ENCODE assay signal across 9 cellular contexts in genomic region chr6:28351087-28351486, GRCh38. TPM values are rescaled to one million over a fixed set of nuclear protein-coding genes. Genes with fewer than 3 reads are reported as not detected.
DNase-seq lines count a peak whose midpoint lies in the region; ATAC-seq and TF ChIP-seq lines count a peak whose summit lies in the region.
"Had no signal": no experiment of that assay in that cellular context is flagged by ENCODE, and none has a peak within 500 bp of the region (broad histone marks: within the 10 kb centered on the region; RNA-seq: fewer than 3 reads in every experiment).

No MANE protein-coding gene starts in this region.

- H3K27ac ChIP-seq in SK-N-SH (ENCODE audit: low read depth in 2 of 2, low read length in 1 of 2): no peak overlapping the region
- no peak overlapping the region for H3K27ac ChIP-seq in RWPE2 (ENCODE audit: poor library complexity, severe bottlenecking)

- in situ Hi-C loops in ACHN (cut with HindIII; ENCODE audit: low pct_ligation_motif_present, low pct_unique_long_range_greater_than_20kb, low sequenced_read_pairs): no loop called here

- POLR2A ChIA-PET in SK-N-SH (lab: Yijun Ruan, JAX): no interaction called here

- H3K4me1 ChIP-seq in SK-N-SH (ENCODE audit: control insufficient read depth in 1 of 2, insufficient read depth in 2 of 2, low read depth in 1 of 2, low read length in 1 of 2) (peaks cover 4 to 16% of the 10 kb centered on the region in 2 experiments; a peak in 3 of 4 replicates), RWPE2 (ENCODE audit: insufficient read depth, poor library complexity, severe bottlenecking) (peaks cover 22% of the 10 kb centered on the region), skeletal muscle satellite cell (ENCODE audit: control insufficient read depth, insufficient read depth, low read length) (peaks cover 37% of the 10 kb centered on the region)

- H3K9me2 ChIP-seq in SK-N-SH: no peaks in the 10 kb centered on the region

- no peaks in the 10 kb centered on the region for H4K20me1 ChIP-seq in SK-N-SH (ENCODE audit: insufficient read depth)

- ATAC-seq in SK-N-SH treated with all-trans-retinoic acid at 6 μM for 48 hours: no peak
- ATAC-seq in RWPE2 (ENCODE audit: low read depth): no peak

- H3F3A ChIP-seq in SK-N-SH (replicated peaks; ENCODE audit: insufficient read depth): peaks cover 4% of the 10 kb centered on the region

- DNase-seq in SK-N-SH (no peak), RWPE2 (ENCODE audit: low spot score) (no peak), foreskin fibroblast (no peak), GM20000 (ENCODE audit: low spot score) (no peak), ACHN (no peak), cerebellar cortex (ENCODE audit: low spot score) (no peak)
- DNase-seq: SIG-M5 had no signal

- H3K36me3 ChIP-seq in SK-N-SH (replicated peaks in 1 of 2; ENCODE audit: control insufficient read depth in 1 of 2, insufficient read depth in 2 of 2, low read length in 1 of 2) (no peaks in the 10 kb centered on the region), RWPE2 (ENCODE audit: low read depth) (no peaks in the 10 kb centered on the region), skeletal muscle satellite cell (ENCODE audit: insufficient read depth, low read length) (no peaks in the 10 kb centered on the region)

- H2AFZ ChIP-seq in SK-N-SH (ENCODE audit: low read depth): no peak overlapping the region

- H3K9me3 ChIP-seq in SK-N-SH (no peaks in the 10 kb centered on the region), RWPE2 (ENCODE audit: severe bottlenecking) (peaks cover 2% of the 10 kb centered on the region), skeletal muscle satellite cell (replicated peaks; ENCODE audit: low read length) (no peaks in the 10 kb centered on the region)

- 97% methylated on average over 2 of the region's 2 CpGs for WGBS in SK-N-SH (ENCODE audit: low lambda C conversion rate)

- peak overlapping the region; percentile 76; the same call in 1 of the 2 replicates for H3K4me2 ChIP-seq in SK-N-SH
- peak overlapping the region; percentile 87 for H3K4me2 ChIP-seq in skeletal muscle satellite cell (ENCODE audit: low read length)

- peaks cover 40% of the 10 kb centered on the region for H3K79me2 ChIP-seq in SK-N-SH (ENCODE audit: insufficient read depth)

- H3K27me3 ChIP-seq in SK-N-SH (ENCODE audit: insufficient read depth): no peaks in the 10 kb centered on the region
- no peaks in the 10 kb centered on the region for H3K27me3 ChIP-seq in RWPE2 (ENCODE audit: insufficient read depth, poor library complexity, severe bottlenecking)
- H3K27me3 ChIP-seq in skeletal muscle satellite cell (ENCODE audit: control insufficient read depth, insufficient read depth, low read length): peaks cover under 1% of the 10 kb centered on the region

- H3K4me3 ChIP-seq in SK-N-SH (ENCODE audit: low read depth in 2 of 2, low read length in 1 of 2) (peak overlapping the region; percentile 89 to 92; a peak in 2 of 4 replicates), RWPE2 (ENCODE audit: severe bottlenecking) (peak overlapping the region; percentile 53), foreskin fibroblast (ENCODE audit: low read depth in 1 of 2, low read length in 2 of 2) (peak overlapping the region; percentile 76 to 97), skeletal muscle satellite cell (ENCODE audit: low read length) (peak overlapping the region; percentile 87)

- TF ChIP-seq RAD21 in SK-N-SH (IDR thresholded peaks at IDR 0.05; ENCODE audit: low read length): no peak

- TF ChIP-seq EP300 in SK-N-SH (IDR thresholded peaks at IDR 0.05; ENCODE audit: borderline replicate concordance in 1 of 2, low read depth in 1 of 2, low read length in 1 of 2): no peak

- no peak overlapping the region for H3K9ac ChIP-seq in SK-N-SH
- H3K9ac ChIP-seq in skeletal muscle satellite cell (ENCODE audit: low read depth, low read length): peak overlapping the region; percentile 82

- CTCF ChIA-PET in SK-N-SH (lab: Yijun Ruan, JAX): interaction anchor here (1.5 to 2.5 kb wide), 2 partner anchors 13 to 70 kb away, joined by 4 to 5 read pairs; partner anchors contain the start of gene PGBD1

- TF ChIP-seq CTCF in SK-N-SH (IDR thresholded peaks at IDR 0.05) (no peak), RWPE2 (IDR thresholded peaks at IDR 0.05; ENCODE audit: poor library complexity, severe bottlenecking) (no peak), foreskin fibroblast (IDR thresholded peaks at IDR 0.05; ENCODE audit: low read depth, low read length) (no peak), GM20000 (IDR thresholded peaks at IDR 0.05; ENCODE audit: extremely low read depth, missing control alignments) (no peak)

TF ChIP-seq in SK-N-SH, 30 proteins besides CTCF, POLR2A, EP300 and RAD21 (continues in another document):
- TF ChIP-seq, protein P1, sequence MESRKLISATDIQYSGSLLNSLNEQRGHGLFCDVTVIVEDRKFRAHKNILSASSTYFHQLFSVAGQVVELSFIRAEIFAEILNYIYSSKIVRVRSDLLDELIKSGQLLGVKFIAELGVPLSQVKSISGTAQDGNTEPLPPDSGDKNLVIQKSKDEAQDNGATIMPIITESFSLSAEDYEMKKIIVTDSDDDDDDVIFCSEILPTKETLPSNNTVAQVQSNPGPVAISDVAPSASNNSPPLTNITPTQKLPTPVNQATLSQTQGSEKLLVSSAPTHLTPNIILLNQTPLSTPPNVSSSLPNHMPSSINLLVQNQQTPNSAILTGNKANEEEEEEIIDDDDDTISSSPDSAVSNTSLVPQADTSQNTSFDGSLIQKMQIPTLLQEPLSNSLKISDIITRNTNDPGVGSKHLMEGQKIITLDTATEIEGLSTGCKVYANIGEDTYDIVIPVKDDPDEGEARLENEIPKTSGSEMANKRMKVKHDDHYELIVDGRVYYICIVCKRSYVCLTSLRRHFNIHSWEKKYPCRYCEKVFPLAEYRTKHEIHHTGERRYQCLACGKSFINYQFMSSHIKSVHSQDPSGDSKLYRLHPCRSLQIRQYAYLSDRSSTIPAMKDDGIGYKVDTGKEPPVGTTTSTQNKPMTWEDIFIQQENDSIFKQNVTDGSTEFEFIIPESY (IDR thresholded peaks at IDR 0.05; ENCODE audit: borderline replicate concordance, low read depth): no peak
- TF ChIP-seq, protein P2, sequence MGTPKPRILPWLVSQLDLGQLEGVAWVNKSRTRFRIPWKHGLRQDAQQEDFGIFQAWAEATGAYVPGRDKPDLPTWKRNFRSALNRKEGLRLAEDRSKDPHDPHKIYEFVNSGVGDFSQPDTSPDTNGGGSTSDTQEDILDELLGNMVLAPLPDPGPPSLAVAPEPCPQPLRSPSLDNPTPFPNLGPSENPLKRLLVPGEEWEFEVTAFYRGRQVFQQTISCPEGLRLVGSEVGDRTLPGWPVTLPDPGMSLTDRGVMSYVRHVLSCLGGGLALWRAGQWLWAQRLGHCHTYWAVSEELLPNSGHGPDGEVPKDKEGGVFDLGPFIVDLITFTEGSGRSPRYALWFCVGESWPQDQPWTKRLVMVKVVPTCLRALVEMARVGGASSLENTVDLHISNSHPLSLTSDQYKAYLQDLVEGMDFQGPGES (IDR thresholded peaks at IDR 0.05; ENCODE audit: low read depth, low read length): no peak
- TF ChIP-seq NFIC (IDR thresholded peaks at IDR 0.05; ENCODE audit: borderline replicate concordance) (peak; percentile 19; the same call in 1 of the 2 replicates), EZH2phosphoT487 (IDR thresholded peaks at IDR 0.05; ENCODE audit: borderline replicate concordance, low read depth) (no peak)

TF ChIP-seq in SK-N-SH treated with all-trans-retinoic acid at 6 μM for 48 hours, 23 proteins besides CTCF, POLR2A, EP300 and RAD21:
- no peak for TF ChIP-seq TOX (CRISPR knock-in tag; IDR thresholded peaks at IDR 0.05; ENCODE audit: borderline replicate concordance)
- TF ChIP-seq ZNF70 (CRISPR knock-in tag; IDR thresholded peaks at IDR 0.05): no peak
- no peak for TF ChIP-seq CSDC2 (CRISPR knock-in tag; IDR thresholded peaks at IDR 0.05)
- TF ChIP-seq ESRRG (CRISPR knock-in tag; IDR thresholded peaks at IDR 0.05): no peak
- TF ChIP-seq GLIS3 (CRISPR knock-in tag; IDR thresholded peaks at IDR 0.05): no peak
- no peak for TF ChIP-seq ARNTL (CRISPR knock-in tag; IDR thresholded peaks at IDR 0.05; ENCODE audit: borderline replicate concordance, low read depth)
- TF ChIP-seq PPARA (CRISPR knock-in tag; IDR thresholded peaks at IDR 0.05; ENCODE audit: borderline replicate concordance): no peak

RNA-seq across cellular contexts. Expression of gene ZKSCAN3, which starts 1.3 kb away (rescaled TPM):
- polyA plus RNA-seq in SK-N-SH (2012; rRNA removed): 2.6 and 3.0 TPM in 2 replicates
- polyA plus RNA-seq in SK-N-SH (2012; cell fraction: cytosol; rRNA removed): 2.6 and 2.7 TPM in 2 replicates
- polyA plus RNA-seq in SK-N-SH (2012; cell fraction: nucleus; rRNA removed): 3.5 and 4.6 TPM in 2 replicates
- 3.7 and 3.8 TPM in 2 replicates for total RNA-seq in skeletal muscle satellite cell (2012; rRNA removed)

RNA-seq across cellular contexts. Expression of gene ZSCAN31, which starts 15.1 kb away (rescaled TPM):
- polyA plus RNA-seq in SK-N-SH (2012; rRNA removed): 1.9 and 2.1 TPM in 2 replicates
- 2.0 and 2.3 TPM in 2 replicates for polyA plus RNA-seq in SK-N-SH (2012; cell fraction: cytosol; rRNA removed)
- 2.1 and 3.1 TPM in 2 replicates for polyA plus RNA-seq in SK-N-SH (2012; cell fraction: nucleus; rRNA removed)
- 0.87 and 1.3 TPM in 2 replicates for total RNA-seq in skeletal muscle satellite cell (2012; rRNA removed)

RNA-seq across cellular contexts. Expression of gene ZSCAN12, which starts 48.5 kb away (rescaled TPM):
- 1.6 and 2.5 TPM in 2 replicates for polyA plus RNA-seq in SK-N-SH (2012; rRNA removed)
- 2.2 and 2.4 TPM in 2 replicates for polyA plus RNA-seq in SK-N-SH (2012; cell fraction: cytosol; rRNA removed)
- polyA plus RNA-seq in SK-N-SH (2012; cell fraction: nucleus; rRNA removed): 2.0 and 3.0 TPM in 2 replicates
- total RNA-seq in skeletal muscle satellite cell (2012; rRNA removed): 3.7 and 4.1 TPM in 2 replicates
